ENCODE assay signal across 9 cellular contexts in the genomic region with DNA sequence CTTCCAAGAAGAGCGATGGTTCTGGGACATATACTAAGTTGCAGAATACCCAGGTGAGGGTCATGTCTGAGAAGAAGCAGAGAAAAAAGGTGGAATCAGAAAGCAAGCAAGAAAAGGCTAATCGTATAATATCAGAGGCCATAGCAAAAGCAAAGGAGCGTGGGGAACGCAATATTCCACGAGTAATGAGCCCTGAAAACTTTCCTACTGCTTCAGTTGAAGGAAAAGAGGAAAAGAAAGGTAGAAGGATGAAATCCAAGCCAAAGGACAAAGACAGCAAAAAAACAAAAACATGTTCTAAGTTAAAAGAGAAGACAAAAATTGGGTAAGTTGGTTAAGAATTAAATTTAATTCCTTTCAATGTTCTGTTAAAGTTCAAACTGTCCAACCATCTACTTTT.
DNase-seq lines count a peak whose midpoint lies in the region; ATAC-seq lines count a peak whose summit lies in the region.
"Had no signal": no experiment of that assay in that cellular context is flagged by ENCODE, and none has a peak within 500 bp of the region (broad histone marks: within the 10 kb centered on the region; RNA-seq: fewer than 3 reads in every experiment).

No MANE protein-coding gene starts in this region.

- H3K4me3 ChIP-seq in thymus (ENCODE audit: low read length), result peak overlapping the region; percentile 58

- peaks cover 4% of the 10 kb centered on the region for H3K36me3 Mint-ChIP-seq in activated CD8-positive, alpha-beta memory T cell treated with anti-CD3 and anti-CD28 coated beads, Interleukin-2, amount 10 ng/mL, durations not matched to agents 7 days and 5 days
- peaks cover 6% of the 10 kb centered on the region for H3K36me3 Mint-ChIP-seq in activated CD8-positive, alpha-beta T cell treated with anti-CD3 and anti-CD28 coated beads, Interleukin-2, amount 10 ng/mL, durations not matched to agents 7 days and 5 days (ENCODE audit: low read depth)
- no peaks in the 10 kb centered on the region for H3K36me3 Mint-ChIP-seq in activated CD4-positive, alpha-beta memory T cell treated with anti-CD3 and anti-CD28 coated beads, Interleukin-2, amount 10 ng/mL, durations not matched to agents 7 days and 5 days (ENCODE audit: low read depth)

- H3K4me1 Mint-ChIP-seq in activated CD8-positive, alpha-beta memory T cell treated with anti-CD3 and anti-CD28 coated beads, Interleukin-2, amount 10 ng/mL, durations not matched to agents 7 days and 5 days, result peaks cover 13% of the 10 kb centered on the region
- H3K4me1 Mint-ChIP-seq in activated CD8-positive, alpha-beta T cell treated with anti-CD3 and anti-CD28 coated beads, Interleukin-2, amount 10 ng/mL, durations not matched to agents 7 days and 5 days (ENCODE audit: low read depth), result peaks cover 12% of the 10 kb centered on the region
- peaks cover 11% of the 10 kb centered on the region for H3K4me1 Mint-ChIP-seq in activated CD4-positive, alpha-beta memory T cell treated with anti-CD3 and anti-CD28 coated beads, Interleukin-2, amount 10 ng/mL, durations not matched to agents 7 days and 5 days

- H3K9me3 Mint-ChIP-seq in activated CD8-positive, alpha-beta memory T cell treated with anti-CD3 and anti-CD28 coated beads, Interleukin-2, amount 10 ng/mL, durations not matched to agents 7 days and 5 days (ENCODE audit: low read depth), result no peaks in the 10 kb centered on the region
- no peaks in the 10 kb centered on the region for H3K9me3 Mint-ChIP-seq in activated CD8-positive, alpha-beta T cell treated with anti-CD3 and anti-CD28 coated beads, Interleukin-2, amount 10 ng/mL, durations not matched to agents 7 days and 5 days (ENCODE audit: insufficient read depth)
- H3K9me3 Mint-ChIP-seq in activated CD4-positive, alpha-beta memory T cell treated with anti-CD3 and anti-CD28 coated beads, Interleukin-2, amount 10 ng/mL, durations not matched to agents 7 days and 5 days, result no peaks in the 10 kb centered on the region
- H3K9me3 Mint-ChIP-seq: IgD-negative memory B cell had no signal

- no peaks in the 10 kb centered on the region for H3K9me3 ChIP-seq in thymus (ENCODE audit: control insufficient read depth)

- H3K4me1 ChIP-seq in thymus (ENCODE audit: control insufficient read depth, insufficient read depth, low read length), result no peaks in the 10 kb centered on the region

- WGBS in thymus, result 8% methylated on average over 5 of the region's 5 CpGs

- H3K36me3 ChIP-seq in thymus (ENCODE audit: control insufficient read depth, insufficient read depth), result no peaks in the 10 kb centered on the region

- ATAC-seq in activated CD8-positive, alpha-beta memory T cell treated with anti-CD3 and anti-CD28 coated beads, Interleukin-2, amount 10 ng/mL, durations not matched to agents 7 days and 5 days, result no peak
- no peak for ATAC-seq in activated CD8-positive, alpha-beta T cell treated with anti-CD3 and anti-CD28 coated beads, Interleukin-2, amount 10 ng/mL, durations not matched to agents 7 days and 5 days
- ATAC-seq in GM19324 (IDR thresholded peaks at IDR 0.05; ENCODE audit: low FRiP score, unreplicated experiment), result no peak

- peak overlapping the region; percentile 68 for H3K27ac Mint-ChIP-seq in activated CD8-positive, alpha-beta memory T cell treated with anti-CD3 and anti-CD28 coated beads, Interleukin-2, amount 10 ng/mL, durations not matched to agents 7 days and 5 days
- H3K27ac Mint-ChIP-seq in activated CD8-positive, alpha-beta T cell treated with anti-CD3 and anti-CD28 coated beads, Interleukin-2, amount 10 ng/mL, durations not matched to agents 7 days and 5 days, result peak overlapping the region; percentile 16
- H3K27ac Mint-ChIP-seq in activated CD4-positive, alpha-beta memory T cell treated with anti-CD3 and anti-CD28 coated beads, Interleukin-2, amount 10 ng/mL, durations not matched to agents 7 days and 5 days, result no peak overlapping the region

- CTCF ChIA-PET in activated CD8-positive, alpha-beta memory T cell treated with anti-CD3 and anti-CD28 coated beads, Interleukin-2, amount 10 ng/mL, durations not matched to agents 7 days and 5 days (lab: Charles Lee), result no interaction called here
- CTCF ChIA-PET in activated CD8-positive, alpha-beta T cell treated with anti-CD3 and anti-CD28 coated beads, Interleukin-2, amount 10 ng/mL, durations not matched to agents 7 days and 5 days (lab: Charles Lee), result interaction anchor here (1.4 kb wide), 1 partner anchor 150 kb away, joined by 3 read pairs; no protein-coding TSS in a partner anchor
- CTCF ChIA-PET in activated CD4-positive, alpha-beta memory T cell treated with anti-CD3 and anti-CD28 coated beads, Interleukin-2, amount 10 ng/mL, durations not matched to agents 7 days and 5 days (lab: Charles Lee), result no interaction called here

- POLR2A ChIA-PET in activated CD8-positive, alpha-beta T cell treated with anti-CD3 and anti-CD28 coated beads, Interleukin-2, amount 10 ng/mL, durations not matched to agents 7 days and 5 days (lab: Charles Lee), result no interaction called here
- POLR2A ChIA-PET in activated CD4-positive, alpha-beta memory T cell treated with anti-CD3 and anti-CD28 coated beads, Interleukin-2, amount 10 ng/mL, durations not matched to agents 7 days and 5 days (lab: Charles Lee), result no interaction called here

- H3K27me3 ChIP-seq in thymus (ENCODE audit: control insufficient read depth, insufficient read depth), result no peaks in the 10 kb centered on the region

- peak overlapping the region; percentile 65 for H3K4me3 Mint-ChIP-seq in activated CD8-positive, alpha-beta memory T cell treated with anti-CD3 and anti-CD28 coated beads, Interleukin-2, amount 10 ng/mL, durations not matched to agents 7 days and 5 days
- peak overlapping the region; percentile 34 for H3K4me3 Mint-ChIP-seq in activated CD8-positive, alpha-beta T cell treated with anti-CD3 and anti-CD28 coated beads, Interleukin-2, amount 10 ng/mL, durations not matched to agents 7 days and 5 days
- H3K4me3 Mint-ChIP-seq in activated CD4-positive, alpha-beta memory T cell treated with anti-CD3 and anti-CD28 coated beads, Interleukin-2, amount 10 ng/mL, durations not matched to agents 7 days and 5 days, result no peak overlapping the region

- no peak for DNase-seq in activated CD8-positive, alpha-beta memory T cell treated with anti-CD3 and anti-CD28 coated beads, Interleukin-2, amount 10 ng/mL, durations not matched to agents 7 days and 5 days
- DNase-seq in activated CD8-positive, alpha-beta memory T cell treated with anti-CD3 and anti-CD28 coated beads for 24 hours, result no peak
- DNase-seq in activated CD8-positive, alpha-beta T cell treated with anti-CD3 and anti-CD28 coated beads, Interleukin-2, amount 10 ng/mL, durations not matched to agents 7 days and 5 days, result no peak
- DNase-seq in left kidney (ENCODE audit: low read depth, low spot score), result peak; percentile 29
- no peak for DNase-seq in activated CD4-positive, alpha-beta memory T cell treated with anti-CD3 and anti-CD28 coated beads, Interleukin-2, amount 10 ng/mL, durations not matched to agents 7 days and 5 days
- no peak for DNase-seq in activated effector memory CD4-positive, alpha-beta T cell treated with Interleukin-2 at 50 U/mL for 16 hours

- H3K27me3 Mint-ChIP-seq in activated CD8-positive, alpha-beta memory T cell treated with anti-CD3 and anti-CD28 coated beads, Interleukin-2, amount 10 ng/mL, durations not matched to agents 7 days and 5 days, result no peaks in the 10 kb centered on the region
- H3K27me3 Mint-ChIP-seq in activated CD8-positive, alpha-beta T cell treated with anti-CD3 and anti-CD28 coated beads, Interleukin-2, amount 10 ng/mL, durations not matched to agents 7 days and 5 days (ENCODE audit: low read depth), result no peaks in the 10 kb centered on the region
- H3K27me3 Mint-ChIP-seq in activated CD4-positive, alpha-beta memory T cell treated with anti-CD3 and anti-CD28 coated beads, Interleukin-2, amount 10 ng/mL, durations not matched to agents 7 days and 5 days, result no peaks in the 10 kb centered on the region
- H3K27me3 Mint-ChIP-seq: IgD-negative memory B cell had no signal

- peak overlapping the region; percentile 66 for H3K27ac ChIP-seq in thymus (ENCODE audit: low read depth)
